Comparison of ENCODE assay signal across 9 cellular contexts in the genomic region with DNA sequence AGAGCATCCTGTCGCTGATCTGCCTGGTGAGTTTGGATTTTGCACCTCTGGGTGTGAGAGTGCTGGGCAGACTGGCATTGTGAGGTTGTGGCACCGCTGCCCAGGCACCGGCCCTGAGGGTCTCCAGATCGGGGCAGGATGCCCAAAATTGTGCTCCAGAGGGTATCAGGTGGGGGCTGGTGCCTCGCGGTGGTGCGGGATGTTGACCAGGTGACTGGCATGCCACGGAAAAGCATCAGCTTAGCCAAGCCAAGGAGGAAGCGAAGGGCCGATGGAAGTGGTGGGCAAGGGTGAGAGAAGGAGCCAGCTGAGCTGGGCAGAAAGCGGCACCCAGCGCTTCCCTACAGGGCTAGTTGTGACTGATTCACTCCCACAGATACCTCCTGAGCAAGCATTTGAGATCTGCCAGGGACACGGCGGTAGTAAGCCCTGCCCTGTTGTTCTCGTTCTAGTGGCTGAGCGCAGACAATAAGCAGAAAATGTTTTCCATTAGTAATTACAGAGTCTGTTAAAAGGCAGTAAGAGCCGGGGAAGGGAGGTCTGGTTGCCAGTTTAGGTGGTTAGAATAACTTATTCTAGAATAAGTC. TPM values are rescaled to one million over a fixed set of nuclear protein-coding genes. Genes with fewer than 3 reads are reported as not detected.
DNase-seq lines count a peak whose midpoint lies in the region; ATAC-seq, FAIRE-seq and TF ChIP-seq lines count a peak whose summit lies in the region.
"Had no signal": no experiment of that assay in that cellular context is flagged by ENCODE, and none has a peak within 500 bp of the region (broad histone marks: within the 10 kb centered on the region; RNA-seq: fewer than 3 reads in every experiment).

No MANE protein-coding gene starts in this region.

- H3K4me1 Mint-ChIP-seq in endothelial cell (ENCODE audit: unreplicated experiment): no peaks in the 10 kb centered on the region

- no peaks in the 10 kb centered on the region for H3K36me3 Mint-ChIP-seq in endothelial cell (ENCODE audit: low read depth, unreplicated experiment)

- H3K27me3 Mint-ChIP-seq in endothelial cell (ENCODE audit: unreplicated experiment): peaks cover 4% of the 10 kb centered on the region

- H3K4me3 ChIP-seq in retinal pigment epithelial cell (ENCODE audit: low read length): peak overlapping the region; percentile 41

- TF ChIP-seq CTCF in endothelial cell (IDR thresholded peaks at IDR 0.05; ENCODE audit: unreplicated experiment) (no peak), retinal pigment epithelial cell (conservative IDR thresholded peaks at IDR 0.05; ENCODE audit: low read depth, low read length) (no peak)

- DNase-seq in GM19239 (ENCODE audit: insufficient read length, low spot score) (no peak), NCI-H526 treated with DMSO at 0.1 percent for 48 hours (lab: John Stamatoyannopoulos, UW) (peak; percentile 20), endothelial cell (ENCODE audit: low spot score) (no peak), retinal pigment epithelial cell (ENCODE audit: low read depth) (no peak), HTR-8/SVneo (ENCODE audit: insufficient read length, low spot score) (no peak), dedifferentiated amniotic fluid mesenchymal stem cell (ENCODE audit: extremely low spot score) (no peak)
- DNase-seq in stimulated activated CD4-positive, alpha-beta T cell treated with anti-CD3 and anti-CD28 coated beads, Interleukin-12 subunit alpha, Interleukin-12 subunit beta, amount 100 ng/mL, for 4 hours: no peak

- H3K4me3 Mint-ChIP-seq in endothelial cell (ENCODE audit: unreplicated experiment): peak overlapping the region; percentile 69

- peak; percentile 88 for FAIRE-seq in GM19239 (lab: Jason Lieb, UNC)
- FAIRE-seq in HTR-8/SVneo (lab: Jason Lieb, UNC): no peak

- H3K9me3 Mint-ChIP-seq in endothelial cell (ENCODE audit: unreplicated experiment): no peaks in the 10 kb centered on the region

- ATAC-seq in HG03280 (IDR thresholded peaks at IDR 0.05; ENCODE audit: unreplicated experiment): no peak

- no peak overlapping the region for H3K27ac Mint-ChIP-seq in endothelial cell (ENCODE audit: unreplicated experiment)

RNA-seq across cellular contexts. Expression of gene ZFP92, which starts 0.8 kb away (rescaled TPM):
- total RNA-seq in endothelial cell (ENCODE audit: unreplicated experiment): 0.49 TPM

RNA-seq across cellular contexts. Expression of gene PNMA6E, which starts 10.9 kb away (rescaled TPM):
- not detected for total RNA-seq in endothelial cell (ENCODE audit: unreplicated experiment)
- total RNA-seq: glomerular endothelial cell had no signal

RNA-seq across cellular contexts. Expression of gene TREX2, which starts 33.8 kb away (rescaled TPM):
- total RNA-seq in endothelial cell (ENCODE audit: unreplicated experiment): 1.5 TPM

RNA-seq across cellular contexts. Expression of gene HAUS7, which starts 58.3 kb away (rescaled TPM):
- 27.7 TPM for total RNA-seq in endothelial cell (ENCODE audit: unreplicated experiment)
